Comparison of ENCODE assay signal across 8 cellular contexts in genomic region chr3:155862290-155862982, GRCh38. TPM values are rescaled to one million over a fixed set of nuclear protein-coding genes. Genes with fewer than 3 reads are reported as not detected.
A peak's percentile ranks its signal among the peaks of the same experiment; 100 is the strongest.
DNase-seq lines count a peak whose midpoint lies in the region; ATAC-seq, FAIRE-seq and TF ChIP-seq lines count a peak whose summit lies in the region.
"Not testable (repeated sequence)": the region's sequence is repeated elsewhere in the genome, so short reads cannot be mapped to it uniquely, and the experiment has no call there.

No MANE protein-coding gene starts in this region.

- FAIRE-seq in astrocyte (lab: Jason Lieb, UNC): not testable (repeated sequence)

- H3K36me3 Mint-ChIP-seq in astrocyte (ENCODE audit: low read depth, unreplicated experiment): not testable (repeated sequence)

- DNase-seq in A673 (ENCODE audit: low spot score) (peak; percentile 64), HK-2 (ENCODE audit: unreplicated experiment) (peak; percentile 64), T-helper 22 cell (ENCODE audit: low read depth) (peak; percentile 66), astrocyte (ENCODE audit: low read depth) (peak; percentile 69), foreskin keratinocyte (peak in 1 of 2 donors; percentile 64)
- peak; percentile 48 for DNase-seq in NK-92 treated with Interleukin-12 subunit alpha and Interleukin-12 subunit beta, amount 100 ng/mL, for 24 hours (lab: John Stamatoyannopoulos, UW)
- peak; percentile 63 for DNase-seq in activated CD8-positive, alpha-beta memory T cell treated with anti-CD3 and anti-CD28 coated beads, Interleukin-2, amount 50 U/mL, for 48 hours
- peak; percentile 73 for DNase-seq in stimulated activated CD4-positive, alpha-beta T cell treated with anti-CD3 and anti-CD28 coated beads, Interleukin-1b, Interleukin-23, amount 100 ng/mL, for 48 hours

- not testable (repeated sequence) for H4K20me1 ChIP-seq in astrocyte (ENCODE audit: insufficient read depth, low read length)

- H3K27me3 Mint-ChIP-seq in astrocyte (ENCODE audit: low read depth, unreplicated experiment): not testable (repeated sequence)

- not testable (repeated sequence) for H3K36me3 ChIP-seq in A673 (ENCODE audit: insufficient read depth, low read length, poor library complexity, severe bottlenecking); astrocyte (ENCODE audit: insufficient read depth, low read length)

- ATAC-seq in foreskin keratinocyte: peak; percentile 51

- not testable (repeated sequence) for H3K4me3 Mint-ChIP-seq in astrocyte (ENCODE audit: unreplicated experiment)

- H3K27ac Mint-ChIP-seq in astrocyte (ENCODE audit: unreplicated experiment): peak overlapping the region; percentile 47

- not testable (repeated sequence) for H3K79me2 ChIP-seq in astrocyte (ENCODE audit: insufficient read depth, low read length)

- H3K4me2 ChIP-seq in astrocyte (ENCODE audit: low read length): not testable (repeated sequence)

- H3K9me3 Mint-ChIP-seq in astrocyte (ENCODE audit: unreplicated experiment): not testable (repeated sequence)

- H3K27me3 ChIP-seq in A673 (replicated peaks; ENCODE audit: insufficient read depth, low read depth, low read length, poor library complexity); astrocyte (ENCODE audit: insufficient read depth, low read length); foreskin keratinocyte: not testable (repeated sequence)

- POLR2A ChIA-PET in A673 (lab: Charles Lee; ENCODE audit: low non-redundant PET): not testable (repeated sequence)

- H2AFZ ChIP-seq in astrocyte (ENCODE audit: low read depth, low read length): not testable (repeated sequence)

- not testable (repeated sequence) for H3K27ac ChIP-seq in A673 (ENCODE audit: low read depth, low read length, poor library complexity, severe bottlenecking); astrocyte (ENCODE audit: low read depth, low read length); foreskin keratinocyte

- not testable (repeated sequence) for H3K9me3 ChIP-seq in A673 (ENCODE audit: low read depth, low read length, poor library complexity, severe bottlenecking); astrocyte (ENCODE audit: insufficient read depth, low read depth, low read length)

- intact Hi-C loops in A673 (cut with micrococcal nuclease; ENCODE audit: unreplicated experiment): loop anchor here (5.0 kb wide), 1 partner anchor 510 kb away; no protein-coding TSS in a partner anchor

- CTCF ChIA-PET in A673 (lab: Charles Lee): interaction anchor here (0.7 kb wide), 1 partner anchor 57 kb away, joined by 6 read pairs; the partner anchor contains the start of gene C3orf33

- H3K9ac ChIP-seq in astrocyte (ENCODE audit: low read length): not testable (repeated sequence)

- not testable (repeated sequence) for TF ChIP-seq CTCF in A673 (conservative IDR thresholded peaks at IDR 0.05; ENCODE audit: low read depth, low read length); astrocyte (IDR thresholded peaks at IDR 0.05; ENCODE audit: insufficient read depth, low read depth, low read length); foreskin keratinocyte (conservative IDR thresholded peaks at IDR 0.05)

- not testable (repeated sequence) for H3K4me3 ChIP-seq in A673 (ENCODE audit: low read depth, low read length, poor library complexity, severe bottlenecking); astrocyte (ENCODE audit: insufficient read depth, low read depth, low read length)

- H3K4me1 ChIP-seq in A673 (ENCODE audit: insufficient read depth, low read length, poor library complexity, severe bottlenecking); astrocyte (ENCODE audit: insufficient read depth, low read length); foreskin keratinocyte: not testable (repeated sequence)

- H3K4me1 Mint-ChIP-seq in astrocyte (ENCODE audit: low read depth, unreplicated experiment): not testable (repeated sequence)

- not testable (repeated sequence) for BruUV-seq in A673 (replicated peaks; lab: Mats Ljungman, UMichigan)

RNA-seq across cellular contexts. Expression of gene GMPS, which starts 8.0 kb away (rescaled TPM):
- 185 and 187 TPM in 2 replicates for total RNA-seq in A673 (2021)
- 58.1 and 59.7 TPM in 2 replicates for total RNA-seq in astrocyte
- total RNA-seq in foreskin keratinocyte: 82.7 and 97.1 TPM in 2 replicates
- 54.3 and 71.0 TPM in 2 replicates for polyA plus RNA-seq in foreskin keratinocyte

RNA-seq across cellular contexts. Expression of gene SLC33A1, which starts 8.2 kb away (rescaled TPM):
- total RNA-seq in A673 (2021): 22.7 and 26.1 TPM in 2 replicates
- total RNA-seq in astrocyte: 27.3 and 30.4 TPM in 2 replicates
- 32.6 and 39.5 TPM in 2 replicates for total RNA-seq in foreskin keratinocyte
- polyA plus RNA-seq in foreskin keratinocyte: 10.7 and 10.9 TPM in 2 replicates

RNA-seq across cellular contexts. Expression of gene C3orf33, which starts 56.4 kb away (rescaled TPM):
- total RNA-seq in A673 (2021) (2.9 and 3.5 TPM in 2 replicates), astrocyte (2.4 and 3.2 TPM in 2 replicates), foreskin keratinocyte (2.0 and 2.6 TPM in 2 replicates)
- polyA plus RNA-seq in foreskin keratinocyte: 2.5 TPM in 2 replicates
